In genomic region chr9:107732781-107733529, GRCh38 we compare ENCODE assay signal across 8 cellular contexts.
A peak's percentile ranks its signal among the peaks of the same experiment; 100 is the strongest.
DNase-seq lines count a peak whose midpoint lies in the region; ATAC-seq and TF ChIP-seq lines count a peak whose summit lies in the region.

No MANE protein-coding gene starts in this region.

- H3K36me3 ChIP-seq in transverse colon = no peaks in the 10 kb centered on the region

- TF ChIP-seq POLR2A in lower leg skin (IDR thresholded peaks at IDR 0.05) (no peak), transverse colon (IDR thresholded peaks at IDR 0.05) (no peak)

- H3K9me3 ChIP-seq in transverse colon = no peaks in the 10 kb centered on the region

- in situ Hi-C loops in transverse colon (cut with MboI; ENCODE audit: low pct_ligation_motif_present in 1 of 4, low pct_unique_long_range_greater_than_20kb in 1 of 4, low sequenced_read_pairs in 3 of 4) = loop anchor here in 1 of 4 donors (25.0 kb wide), 1 partner anchor 246 kb away; the partner anchor contains the start of gene KLF4

- H3K4me3 Mint-ChIP-seq in nephron progenitor cell = no peak overlapping the region
- no peak overlapping the region for H3K4me3 Mint-ChIP-seq in stimulated activated effector memory CD8-positive, alpha-beta T cell treated with anti-CD3 and anti-CD28 coated beads, Interleukin-12 subunit alpha, Interleukin-12 subunit beta, amount 100 ng/mL, for 72 hours

- ATAC-seq in stimulated activated effector memory CD8-positive, alpha-beta T cell treated with anti-CD3 and anti-CD28 coated beads, Interleukin-12 subunit alpha, Interleukin-12 subunit beta, amount 100 ng/mL, for 72 hours = no peak

- H3K4me1 Mint-ChIP-seq in nephron progenitor cell = peaks cover 9% of the 10 kb centered on the region
- H3K4me1 Mint-ChIP-seq in stimulated activated effector memory CD8-positive, alpha-beta T cell treated with anti-CD3 and anti-CD28 coated beads, Interleukin-12 subunit alpha, Interleukin-12 subunit beta, amount 100 ng/mL, for 72 hours = no peaks in the 10 kb centered on the region

- no peak for TF ChIP-seq EP300 in transverse colon (IDR thresholded peaks at IDR 0.05; ENCODE audit: low read depth)

- intact Hi-C loops in lower leg skin (cut with DNase I; ENCODE audit: low total_unique reads) (no loop called here), transverse colon (cut with DNase I; ENCODE audit: low total_unique reads) (no loop called here)

- H3K27me3 ChIP-seq in transverse colon = no peaks in the 10 kb centered on the region

- H3K27ac ChIP-seq in transverse colon = peak overlapping the region; percentile 67 to 86 (median 80)

- peaks cover 10% of the 10 kb centered on the region for H3K27me3 Mint-ChIP-seq in nephron progenitor cell (ENCODE audit: low read depth, poor library complexity)

- H3K36me3 Mint-ChIP-seq in nephron progenitor cell (ENCODE audit: low read depth) = no peaks in the 10 kb centered on the region
- no peaks in the 10 kb centered on the region for H3K36me3 Mint-ChIP-seq in stimulated activated effector memory CD8-positive, alpha-beta T cell treated with anti-CD3 and anti-CD28 coated beads, Interleukin-12 subunit alpha, Interleukin-12 subunit beta, amount 100 ng/mL, for 72 hours

- WGBS in lower leg skin, 2 donors = 13 to 20% methylated on average over 8 of the region's 8 CpGs
- WGBS in transverse colon (ENCODE audit: low coverage in 1 of 2), 2 donors = 23 to 32% methylated on average over 4 to 8 of the region's 8 CpGs

- TF ChIP-seq CTCF in lower leg skin (IDR thresholded peaks at IDR 0.05) = no peak
- no peak for TF ChIP-seq CTCF in transverse colon (IDR thresholded peaks at IDR 0.05)
- no peak for TF ChIP-seq CTCF in nephron progenitor cell (IDR thresholded peaks at IDR 0.05)

- H3K4me1 ChIP-seq in transverse colon = peaks cover 16 to 30% (median 18%) of the 10 kb centered on the region in 4 donors

- H3K9me3 Mint-ChIP-seq in nephron progenitor cell = no peaks in the 10 kb centered on the region
- peaks cover 3% of the 10 kb centered on the region for H3K9me3 Mint-ChIP-seq in stimulated activated effector memory CD8-positive, alpha-beta T cell treated with anti-CD3 and anti-CD28 coated beads, Interleukin-12 subunit alpha, Interleukin-12 subunit beta, amount 100 ng/mL, for 72 hours

- no peak overlapping the region for H3K27ac Mint-ChIP-seq in nephron progenitor cell
- H3K27ac Mint-ChIP-seq in stimulated activated effector memory CD8-positive, alpha-beta T cell treated with anti-CD3 and anti-CD28 coated beads, Interleukin-12 subunit alpha, Interleukin-12 subunit beta, amount 100 ng/mL, for 72 hours = no peak overlapping the region

- H3K4me3 ChIP-seq in lower leg skin (ENCODE audit: low read depth, poor library complexity, severe bottlenecking) (no peak overlapping the region), transverse colon (peak overlapping the region in 1 of 4 donors; percentile 24)

- DNase-seq in NCI-H2196 (lab: John Stamatoyannopoulos, UW; ENCODE audit: unreplicated experiment) = peak; percentile 58
- DNase-seq in dedifferentiated amniotic fluid mesenchymal stem cell (ENCODE audit: extremely low spot score) = peak; percentile 59
- peak; percentile 76 to 92 for DNase-seq in lower leg skin (ENCODE audit: low spot score in 2 of 2)
- no peak for DNase-seq in transverse colon
- no peak for DNase-seq in nephron progenitor cell
- no peak for DNase-seq in islet precursor cell
- no peak for DNase-seq in KG1 (lab: John Stamatoyannopoulos, UW)
- no peak for DNase-seq in stimulated activated effector memory CD8-positive, alpha-beta T cell treated with anti-CD3 and anti-CD28 coated beads, Interleukin-12 subunit alpha, Interleukin-12 subunit beta, amount 100 ng/mL, for 72 hours (ENCODE audit: low spot score in 2 of 2)

Comparison
In these comparisons a context has a peak if more than half of its experiments do, and no peak if none do; other contexts are left out.
1. DNase-seq: peak in NCI-H2196 (single experiment), dedifferentiated amniotic fluid mesenchymal stem cell (single experiment) and lower leg skin (2 of 2); none in transverse colon (single experiment), nephron progenitor cell (single experiment), islet precursor cell (single experiment), KG1 (single experiment) and stimulated activated effector memory CD8-positive, alpha-beta T cell treated with anti-CD3 and anti-CD28 coated beads, Interleukin-12 subunit alpha, Interleukin-12 subunit beta, amount 100 ng/mL, for 72 hours (0 of 2).